6 cellular contexts compared by ENCODE assay signal in the genomic region with DNA sequence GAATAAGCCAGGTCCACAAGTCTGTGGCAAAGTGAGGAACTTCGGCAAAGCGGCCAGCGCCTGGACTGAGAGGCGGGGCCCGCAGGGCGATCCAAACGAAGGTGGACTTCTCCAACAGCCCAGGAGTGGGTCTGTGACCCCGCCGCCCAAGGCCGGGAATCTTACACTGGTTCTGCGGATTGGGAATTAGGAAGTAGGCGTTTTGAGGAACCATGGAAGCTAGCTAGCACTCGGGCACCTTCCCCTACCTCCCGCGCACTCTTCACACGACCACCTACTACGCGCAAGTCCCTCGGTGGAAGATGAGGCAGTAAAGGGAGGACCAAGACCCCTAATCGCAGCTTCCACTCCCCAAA. TPM values are rescaled to one million over a fixed set of nuclear protein-coding genes. Genes with fewer than 3 reads are reported as not detected.
DNase-seq lines count a peak whose midpoint lies in the region; TF ChIP-seq lines count a peak whose summit lies in the region.

No MANE protein-coding gene starts in this region.

- peak overlapping the region; percentile 72 for H3K4me3 Mint-ChIP-seq in Calu3 (ENCODE audit: low read depth, unreplicated experiment)

- no peak overlapping the region for H3K27ac Mint-ChIP-seq in Calu3 (ENCODE audit: unreplicated experiment)

- H3K9me3 ChIP-seq in adrenal gland (replicated peaks in 1 of 3) (no peaks in the 10 kb centered on the region), muscle layer of colon (ENCODE audit: low read length) (no peaks in the 10 kb centered on the region)

- H3K36me3 ChIP-seq in adrenal gland (replicated peaks in 1 of 2), result peaks cover 0 to 25% of the 10 kb centered on the region in 2 donors
- H3K36me3 ChIP-seq in muscle layer of colon (ENCODE audit: insufficient read depth, low read length), result peaks cover 22% of the 10 kb centered on the region

- H3K27ac ChIP-seq in adrenal gland, result peak overlapping the region in 4 of 5 donors; percentile 60 to 90 (median 84)
- H3K27ac ChIP-seq in muscle layer of colon (ENCODE audit: low read depth, low read length), result peak overlapping the region; percentile 97

- H3K9ac ChIP-seq in muscle layer of colon (ENCODE audit: low read length), result peak overlapping the region; percentile 50

- DNase-seq in Calu3 (no peak), adrenal gland (peak in 5 of 7 donors; percentile 7 to 64 (median 24)), cerebellum (ENCODE audit: low spot score) (no peak), NCI-H1436 (lab: John Stamatoyannopoulos, UW) (no peak)
- DNase-seq in activated CD4-positive, CD25-positive, alpha-beta regulatory T cell treated with anti-CD3 and anti-CD28 coated beads, Interleukin-2, amount 50 U/mL, for 72 hours, result no peak

- no peaks in the 10 kb centered on the region for H3K9me3 Mint-ChIP-seq in Calu3 (ENCODE audit: low read depth, unreplicated experiment)

- H3K27me3 ChIP-seq in adrenal gland (no peaks in the 10 kb centered on the region), muscle layer of colon (ENCODE audit: control insufficient read depth in 1 of 2, insufficient read depth in 2 of 2, low read length in 2 of 2) (no peaks in the 10 kb centered on the region)

- H3K4me1 ChIP-seq in adrenal gland (replicated peaks in 1 of 2) (peaks cover 28 to 39% of the 10 kb centered on the region in 2 donors), muscle layer of colon (ENCODE audit: insufficient read depth, low read length) (peaks cover 46% of the 10 kb centered on the region)

- peaks cover 31% of the 10 kb centered on the region for H3K4me1 Mint-ChIP-seq in Calu3 (ENCODE audit: low read depth, unreplicated experiment)

- peaks cover 47% of the 10 kb centered on the region for H3K36me3 Mint-ChIP-seq in Calu3 (ENCODE audit: insufficient read depth, unreplicated experiment)

- no TSS peak for BruUV-seq in Calu3 (replicated peaks; lab: Mats Ljungman, UMichigan)

- H3K4me3 ChIP-seq in adrenal gland (peak overlapping the region in 2 of 4 donors; percentile 82 to 97), muscle layer of colon (ENCODE audit: low read depth in 1 of 2, low read length in 2 of 2) (peak overlapping the region; percentile 60 to 76)

- no peaks in the 10 kb centered on the region for H3K27me3 Mint-ChIP-seq in Calu3 (ENCODE audit: unreplicated experiment)

- 41 to 58% (median 50%) methylated on average over 18 to 20 of the region's 20 CpGs for WGBS in adrenal gland, 4 donors

- no peak for TF ChIP-seq POLR2A in adrenal gland (IDR thresholded peaks at IDR 0.05)

- intact Hi-C loops in Calu3 (cut with micrococcal nuclease; ENCODE audit: unreplicated experiment) (loop anchor here (5.0 to 10.0 kb wide), 3 partner anchors 115 to 627 kb away; no protein-coding TSS in a partner anchor), adrenal gland (cut with DNase I) (no loop called here)

- TF ChIP-seq CTCF in Calu3 (IDR thresholded peaks at IDR 0.05; ENCODE audit: unreplicated experiment), result no peak
- no peak for TF ChIP-seq CTCF in adrenal gland (IDR thresholded peaks at IDR 0.05)

- CTCF ChIA-PET in Calu3 (lab: Charles Lee), result interaction anchor here (1.2 to 1.6 kb wide), 2 partner anchors 356 to 622 kb away, joined by 3 to 5 read pairs; no protein-coding TSS in a partner anchor

RNA-seq across cellular contexts. Expression of gene ARF5, which starts 0.6 kb away (rescaled TPM):
- total RNA-seq in Calu3 (2022) (102 and 105 TPM in 2 replicates), adrenal gland (100 to 1,000 TPM in 7 of 8 donors, 10 to 100 TPM in 1; 88.7 to 175 (median 115) TPM), cerebellum (71.7 TPM)
- polyA plus RNA-seq in adrenal gland, result 100 to 1,000 TPM; 112 to 259 (median 154) TPM

RNA-seq across cellular contexts. Expression of gene GCC1, which starts 2.2 kb away (rescaled TPM):
- total RNA-seq in Calu3 (2022) (22.0 and 22.5 TPM in 2 replicates), adrenal gland (10 to 100 TPM; 14.1 to 19.5 (median 17.9) TPM), cerebellum (10.4 TPM)
- 10 to 100 TPM in 1 of 3 donors, 1 to 10 TPM in 2; 1.9 to 11.4 (median 4.2) TPM for polyA plus RNA-seq in adrenal gland

RNA-seq across cellular contexts. Expression of gene FSCN3, which starts 5.9 kb away (rescaled TPM):
- total RNA-seq in Calu3 (2022) (0.56 TPM in 1 of 2 replicates, not detected in the other), adrenal gland (1 to 10 TPM in 2 of 8 donors, under 1 TPM in 2, not detected in 4; 0.54 to 4.9 (median 1.3) TPM), cerebellum (0.73 TPM)
- polyA plus RNA-seq in adrenal gland, result 1 to 10 TPM in 2 of 3 donors, under 1 TPM in 1; 0.68 to 2.0 (median 1.0) TPM

RNA-seq across cellular contexts. Expression of gene PAX4, which starts 30.3 kb away (rescaled TPM):
- total RNA-seq in Calu3 (2022), result not detected in 2 replicates
- total RNA-seq in adrenal gland, result not detected
- not detected for polyA plus RNA-seq in adrenal gland
- not detected for total RNA-seq in cerebellum

Comparison
In these comparisons a context has a peak if more than half of its experiments do, and no peak if none do; other contexts are left out.
1. DNase-seq: peak in adrenal gland (5 of 7); none in Calu3 (single experiment), cerebellum (single experiment), activated CD4-positive, CD25-positive, alpha-beta regulatory T cell treated with anti-CD3 and anti-CD28 coated beads, Interleukin-2, amount 50 U/mL, for 72 hours (single experiment) and NCI-H1436 (single experiment).